Comparison of ENCODE assay signal across 9 cellular contexts in genomic region chr2:219278655-219279150, GRCh38. TPM values are rescaled to one million over a fixed set of nuclear protein-coding genes. Genes with fewer than 3 reads are reported as not detected.
DNase-seq lines count a peak whose midpoint lies in the region; ATAC-seq, FAIRE-seq and TF ChIP-seq lines count a peak whose summit lies in the region.
"Had no signal": no experiment of that assay in that cellular context is flagged by ENCODE, and none has a peak within 500 bp of the region (broad histone marks: within the 10 kb centered on the region; RNA-seq: fewer than 3 reads in every experiment).

No MANE protein-coding gene starts in this region.

- intact Hi-C loops in left ventricle myocardium inferior (cut with micrococcal nuclease) = no loop called here

- H3K79me2 ChIP-seq in GM23338 (replicated peaks; ENCODE audit: insufficient read depth) = no peaks in the 10 kb centered on the region

- H3K4me2 ChIP-seq in GM23338 = peak overlapping the region; percentile 95

- peaks cover 11% of the 10 kb centered on the region; the same call in 2 of the 3 replicates for H3K36me3 Mint-ChIP-seq in GM23338 (ENCODE audit: low read depth)

- H3K36me3 ChIP-seq in GM23338 (ENCODE audit: insufficient read depth) (no peaks in the 10 kb centered on the region; the same call in 1 of the 2 replicates), WERI-Rb-1 (peaks cover 34% of the 10 kb centered on the region), left ventricle myocardium inferior (peaks cover 35% of the 10 kb centered on the region), small intestine (ENCODE audit: control insufficient read depth in 2 of 2, insufficient read depth in 2 of 2, low read length in 2 of 2) (peaks cover 2 to 7% of the 10 kb centered on the region in 2 donors)

- 12 to 14% (median 12%) methylated on average over 9 of the region's 9 CpGs for WGBS in small intestine, 3 donors

- TF ChIP-seq CTCF in GM23338 (conservative IDR thresholded peaks at IDR 0.05; ENCODE audit: low read depth in 2 of 2) (no peak), WERI-Rb-1 (IDR thresholded peaks at IDR 0.05; ENCODE audit: low read depth, low read length) (no peak), left ventricle myocardium inferior (IDR thresholded peaks at IDR 0.05; ENCODE audit: borderline replicate concordance) (no peak)

- H3K9me3 Mint-ChIP-seq in GM23338 = no peaks in the 10 kb centered on the region

- no peaks in the 10 kb centered on the region for H3K9me2 ChIP-seq in GM23338 (ENCODE audit: insufficient read depth)

- peaks cover 16% of the 10 kb centered on the region for H3K27me3 Mint-ChIP-seq in GM23338 (ENCODE audit: insufficient read depth, low read depth, poor library complexity)

- peak overlapping the region; percentile 83 for H3K4me3 ChIP-seq in GM23338
- peak overlapping the region; percentile 64 for H3K4me3 ChIP-seq in WERI-Rb-1 (ENCODE audit: low read depth, low read length)
- H3K4me3 ChIP-seq in left ventricle myocardium inferior = peak overlapping the region; percentile 88
- H3K4me3 ChIP-seq in small intestine (ENCODE audit: low read depth in 1 of 2, low read length in 2 of 2) = peak overlapping the region in 1 of 2 donors; percentile 28

- peak overlapping the region; percentile 92 for H3K27ac Mint-ChIP-seq in GM23338

- DNase-seq in GM23338 (ENCODE audit: low spot score) = no peak
- no peak for DNase-seq in WERI-Rb-1
- DNase-seq in left ventricle myocardium inferior = no peak
- DNase-seq in small intestine = no peak
- no peak for DNase-seq in activated CD8-positive, alpha-beta memory T cell treated with anti-CD3 and anti-CD28 coated beads for 24 hours
- no peak for DNase-seq in NCI-H510A treated with DMSO at 0.1 percent for 48 hours (lab: John Stamatoyannopoulos, UW)
- DNase-seq in EL = no peak
- no peak for DNase-seq in NCI-H748 (lab: John Stamatoyannopoulos, UW; ENCODE audit: unreplicated experiment)

- H4K20me1 ChIP-seq in GM23338 (replicated peaks; ENCODE audit: insufficient read depth) = no peaks in the 10 kb centered on the region

- peak; percentile 40 for ATAC-seq in GM23338

- H3K9me3 ChIP-seq in WERI-Rb-1 (ENCODE audit: severe bottlenecking) = no peaks in the 10 kb centered on the region
- no peaks in the 10 kb centered on the region for H3K9me3 ChIP-seq in left ventricle myocardium inferior (replicated peaks)
- no peaks in the 10 kb centered on the region for H3K9me3 ChIP-seq in small intestine (ENCODE audit: control insufficient read depth, low read depth)

- H3F3A ChIP-seq in GM23338 (replicated peaks; ENCODE audit: low read depth) = no peaks in the 10 kb centered on the region

- H3K27ac ChIP-seq in GM23338 (ENCODE audit: low read depth) = peak overlapping the region; percentile 13; the same call in 1 of the 2 replicates
- peak overlapping the region; percentile 89 for H3K27ac ChIP-seq in WERI-Rb-1
- H3K27ac ChIP-seq in left ventricle myocardium inferior (replicated peaks) = peak overlapping the region; percentile 98
- peak overlapping the region; percentile 88 to 97 for H3K27ac ChIP-seq in small intestine (ENCODE audit: low read depth in 1 of 2, low read length in 1 of 2)

- H3K4me1 ChIP-seq in GM23338 (ENCODE audit: insufficient read depth) (peaks cover 35% of the 10 kb centered on the region), left ventricle myocardium inferior (peaks cover 67% of the 10 kb centered on the region), small intestine (ENCODE audit: control insufficient read depth in 2 of 2, insufficient read depth in 1 of 2, low read depth in 1 of 2, low read length in 1 of 2) (peaks cover 0 to 6% of the 10 kb centered on the region in 2 donors)

- 0 out of 2 replicates have a peak overlapping the region, but pooled peaks have one; percentile 33 for H2AFZ ChIP-seq in GM23338

- H3K4me3 Mint-ChIP-seq in GM23338 = peak overlapping the region; percentile 85

- no peaks in the 10 kb centered on the region for H3K27me3 ChIP-seq in GM23338 (ENCODE audit: insufficient read depth)
- H3K27me3 ChIP-seq in WERI-Rb-1 (ENCODE audit: insufficient read depth, low read depth, severe bottlenecking) = no peaks in the 10 kb centered on the region
- H3K27me3 ChIP-seq in left ventricle myocardium inferior (ENCODE audit: low read depth) = no peaks in the 10 kb centered on the region
- H3K27me3 ChIP-seq in small intestine (ENCODE audit: control insufficient read depth in 2 of 2, insufficient read depth in 2 of 2, low read length in 2 of 2) = no peaks in the 10 kb centered on the region

- no peak for FAIRE-seq in small intestine (lab: Jason Lieb, UNC)

- H3K4me1 Mint-ChIP-seq in GM23338 = peaks cover 41% of the 10 kb centered on the region

TF ChIP-seq in GM23338, 12 proteins besides CTCF, POLR2A, EP300 and RAD21:
- TF ChIP-seq EZH2 (IDR thresholded peaks at IDR 0.05; ENCODE audit: low read depth, unreplicated experiment) (no peak), ZNF114 (CRISPR knock-in tag; IDR thresholded peaks at IDR 0.05) (no peak)
- TF ChIP-seq, protein P1, sequence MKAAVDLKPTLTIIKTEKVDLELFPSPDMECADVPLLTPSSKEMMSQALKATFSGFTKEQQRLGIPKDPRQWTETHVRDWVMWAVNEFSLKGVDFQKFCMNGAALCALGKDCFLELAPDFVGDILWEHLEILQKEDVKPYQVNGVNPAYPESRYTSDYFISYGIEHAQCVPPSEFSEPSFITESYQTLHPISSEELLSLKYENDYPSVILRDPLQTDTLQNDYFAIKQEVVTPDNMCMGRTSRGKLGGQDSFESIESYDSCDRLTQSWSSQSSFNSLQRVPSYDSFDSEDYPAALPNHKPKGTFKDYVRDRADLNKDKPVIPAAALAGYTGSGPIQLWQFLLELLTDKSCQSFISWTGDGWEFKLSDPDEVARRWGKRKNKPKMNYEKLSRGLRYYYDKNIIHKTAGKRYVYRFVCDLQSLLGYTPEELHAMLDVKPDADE (IDR thresholded peaks at IDR 0.05) = 0 out of 2 replicates have a peak, but pooled peaks have one; percentile 6

RNA-seq across cellular contexts. Expression of gene DNAJB2, which starts 0.5 kb away (rescaled TPM):
- 25.5 and 25.9 TPM in 2 replicates for total RNA-seq in GM23338 (2014; rRNA removed; shearing (Covaris generic))
- polyA plus RNA-seq in GM23338 (2016; fragmentation: Nextera tagmentation; extraction: Ambion mirVana) = 6.4 and 9.0 TPM in 2 replicates
- 77.5 TPM for total RNA-seq in left ventricle myocardium inferior
- 10 to 100 TPM; 54.3 to 65.8 (median 61.1) TPM for polyA plus RNA-seq in small intestine

RNA-seq across cellular contexts. Expression of gene TUBA4A, which starts 25.0 kb away (rescaled TPM):
- 77.7 and 89.6 TPM in 2 replicates for total RNA-seq in GM23338 (2014; rRNA removed; shearing (Covaris generic))
- 43.3 and 44.3 TPM in 2 replicates for polyA plus RNA-seq in GM23338 (2016; fragmentation: Nextera tagmentation; extraction: Ambion mirVana)
- 130 TPM for total RNA-seq in left ventricle myocardium inferior
- polyA plus RNA-seq in small intestine = 10 to 100 TPM; 42.2 to 62.0 (median 57.5) TPM

RNA-seq across cellular contexts. Expression of gene TUBA4B, which starts 25.7 kb away (rescaled TPM):
- 0.14 TPM in 1 of 2 replicates, not detected in the other for total RNA-seq in GM23338 (2014; rRNA removed; shearing (Covaris generic))
- 0.17 TPM in 1 of 2 replicates, not detected in the other for polyA plus RNA-seq in GM23338 (2016; fragmentation: Nextera tagmentation; extraction: Ambion mirVana)
- total RNA-seq in left ventricle myocardium inferior = not detected
- under 1 TPM in 2 of 3 donors, not detected in 1; 0.06 to 0.67 TPM for polyA plus RNA-seq in small intestine
- total RNA-seq: RPMI7951 had no signal

RNA-seq across cellular contexts. Expression of gene PTPRN, which starts 30.5 kb away (rescaled TPM):
- 18.8 and 22.1 TPM in 2 replicates for total RNA-seq in GM23338 (2014; rRNA removed; shearing (Covaris generic))
- 4.8 and 5.1 TPM in 2 replicates for polyA plus RNA-seq in GM23338 (2016; fragmentation: Nextera tagmentation; extraction: Ambion mirVana)
- 0.11 TPM for total RNA-seq in left ventricle myocardium inferior
- 1 to 10 TPM in 2 of 3 donors, not detected in 1; 1.6 to 9.4 TPM for polyA plus RNA-seq in small intestine

RNA-seq across cellular contexts. Expression of gene STK16, which starts 33.4 kb away (rescaled TPM):
- total RNA-seq in GM23338 (2014; rRNA removed; shearing (Covaris generic)) = 12.1 and 17.0 TPM in 2 replicates
- 3.1 and 3.4 TPM in 2 replicates for polyA plus RNA-seq in GM23338 (2016; fragmentation: Nextera tagmentation; extraction: Ambion mirVana)
- total RNA-seq in left ventricle myocardium inferior = 19.2 TPM
- polyA plus RNA-seq in small intestine = 10 to 100 TPM; 31.1 to 53.4 (median 44.5) TPM

Comparison
In these comparisons a context has a peak if more than half of its experiments do, and no peak if none do; other contexts are left out.
1. H3K27ac ChIP-seq: peak in every context shown above with its lines; median percentile 98 in left ventricle myocardium inferior; 92 in small intestine; 89 in WERI-Rb-1; 13 in GM23338.